Comparison of ENCODE assay signal across 1 cellular context in genomic region chr1:221740941-221741363, GRCh38.
A peak's percentile ranks its signal among the peaks of the same experiment; 100 is the strongest.
TF ChIP-seq lines count a peak whose summit lies in the region.

No MANE protein-coding gene starts in this region.

TF ChIP-seq in K562, 482 proteins besides CTCF, POLR2A, EP300 and RAD21 (continued from another document and continues in another):
- no peak for TF ChIP-seq THAP7 (CRISPR knock-in tag; IDR thresholded peaks at IDR 0.05)
- TF ChIP-seq MEIS2 (IDR thresholded peaks at IDR 0.05; ENCODE audit: partially characterized antibody) = peak; percentile 55
- no peak for TF ChIP-seq ETS2 (tag; IDR thresholded peaks at IDR 0.05; ENCODE audit: borderline replicate concordance, poor library complexity, severe bottlenecking)
- TF ChIP-seq GABPA (tag; conservative IDR thresholded peaks at IDR 0.05; ENCODE audit: low read depth) = no peak
- TF ChIP-seq VEZF1 (CRISPR knock-in tag; IDR thresholded peaks at IDR 0.05) = 0 out of 2 replicates have a peak, but pooled peaks have one; percentile 7
- 0 out of 2 replicates have a peak, but pooled peaks have one; percentile 16 for TF ChIP-seq ZBTB43 (CRISPR knock-in tag; IDR thresholded peaks at IDR 0.05)
- TF ChIP-seq PREB (CRISPR knock-in tag; IDR thresholded peaks at IDR 0.05) = no peak
- no peak for TF ChIP-seq MTF1 (CRISPR knock-in tag; IDR thresholded peaks at IDR 0.05; ENCODE audit: borderline replicate concordance)
- TF ChIP-seq ZNF311 (CRISPR knock-in tag; IDR thresholded peaks at IDR 0.05) = no peak
- TF ChIP-seq ZSCAN29 (IDR thresholded peaks at IDR 0.05) = peak; percentile 95
- TF ChIP-seq ZHX1 (conservative IDR thresholded peaks at IDR 0.05; ENCODE audit: low read length) = no peak
- no peak for TF ChIP-seq FIP1L1 (IDR thresholded peaks at IDR 0.05; ENCODE audit: low read depth, low read length, poor library complexity, severe bottlenecking)
- TF ChIP-seq ZNF354B (CRISPR knock-in tag; IDR thresholded peaks at IDR 0.05) = no peak
- no peak for TF ChIP-seq DACH1 (IDR thresholded peaks at IDR 0.05; ENCODE audit: partially characterized antibody)
- TF ChIP-seq ZNF589 (CRISPR knock-in tag; IDR thresholded peaks at IDR 0.05; ENCODE audit: low read depth) = no peak
- no peak for TF ChIP-seq PYGO2 (tag; IDR thresholded peaks at IDR 0.05)
- no peak for TF ChIP-seq PHTF2 (CRISPR knock-in tag; IDR thresholded peaks at IDR 0.05)
- TF ChIP-seq GMEB1 (CRISPR knock-in tag; IDR thresholded peaks at IDR 0.05) = no peak
- no peak for TF ChIP-seq ZBTB34 (CRISPR knock-in tag; IDR thresholded peaks at IDR 0.05)
- TF ChIP-seq RFX7 (CRISPR knock-in tag; IDR thresholded peaks at IDR 0.05) = no peak
- TF ChIP-seq ATF4 (CRISPR knock-in tag; IDR thresholded peaks at IDR 0.05) = no peak
- TF ChIP-seq ZNF124 (CRISPR knock-in tag; IDR thresholded peaks at IDR 0.05) = no peak
- TF ChIP-seq ZNF644 (tag; IDR thresholded peaks at IDR 0.05; ENCODE audit: low read depth) = no peak
- peak; percentile 33 to 49; a peak in 3 of 4 replicates for TF ChIP-seq NRF1 (conservative IDR thresholded peaks at IDR 0.05 in 1 of 2, IDR thresholded peaks at IDR 0.05 in 1 of 2)
- no peak for TF ChIP-seq RREB1 (CRISPR knock-in tag; IDR thresholded peaks at IDR 0.05)
- TF ChIP-seq CBX2 (IDR thresholded peaks at IDR 0.05; ENCODE audit: insufficient read depth, low read length, poor library complexity, severe bottlenecking) = no peak
- no peak for TF ChIP-seq IRF2 (CRISPR knock-in tag; IDR thresholded peaks at IDR 0.05)
- no peak for TF ChIP-seq NFRKB (IDR thresholded peaks at IDR 0.05; ENCODE audit: low read depth)
- no peak for TF ChIP-seq TFE3 (CRISPR knock-in tag; IDR thresholded peaks at IDR 0.05)
- TF ChIP-seq ZBTB12 (CRISPR knock-in tag; IDR thresholded peaks at IDR 0.05) = no peak
- peak; percentile 23; the same call in 1 of the 2 replicates for TF ChIP-seq CREM (IDR thresholded peaks at IDR 0.05; ENCODE audit: low read depth)
- TF ChIP-seq USF1 (CRISPR knock-in tag; IDR thresholded peaks at IDR 0.05) = 0 out of 2 replicates have a peak, but pooled peaks have one; percentile 10
- no peak for TF ChIP-seq ZNF778 (CRISPR knock-in tag; IDR thresholded peaks at IDR 0.05)
- TF ChIP-seq EHMT2 (IDR thresholded peaks at IDR 0.05) = no peak
- no peak for TF ChIP-seq HMGN3 (IDR thresholded peaks at IDR 0.05; ENCODE audit: borderline replicate concordance, extremely low read depth, insufficient read length, low read depth, low read length)
- no peak for TF ChIP-seq ARID1B (IDR thresholded peaks at IDR 0.05)
- TF ChIP-seq KLF1 (tag; IDR thresholded peaks at IDR 0.05) = no peak
